ENCODE assay signal across 31 cellular contexts in genomic region chr9:132728497-132728896, GRCh38.
"Had no signal": no experiment of that assay in that cellular context is flagged by ENCODE, and none has a peak within 500 bp of the region (broad histone marks: within the 10 kb centered on the region; RNA-seq: fewer than 3 reads in every experiment).

No MANE protein-coding gene starts in this region.

- H3K36me3 Mint-ChIP-seq: activated CD4-positive, alpha-beta memory T cell treated with anti-CD3 and anti-CD28 coated beads for 36 hours; activated CD8-positive, alpha-beta memory T cell treated with anti-CD3 and anti-CD28 coated beads, Interleukin-2, amount 10 ng/mL, durations not matched to agents 7 days and 5 days; activated naive CD4-positive, alpha-beta T cell treated with anti-CD3 and anti-CD28 coated beads, Interleukin-2, amount 50 U/mL, for 24 hours; activated naive CD8-positive, alpha-beta T cell treated with anti-CD3 and anti-CD28 coated beads for 36 hours had no signal

- FAIRE-seq: colon had no signal

- ATAC-seq: activated CD4-positive, alpha-beta T cell treated with anti-CD3 and anti-CD28 coated beads for 36 hours; activated CD8-positive, alpha-beta memory T cell treated with anti-CD3 and anti-CD28 coated beads, Interleukin-2, amount 10 ng/mL, durations not matched to agents 7 days and 5 days; activated CD8-positive, alpha-beta T cell treated with anti-CD3 and anti-CD28 coated beads, Interleukin-2, amount 10 ng/mL, durations not matched to agents 7 days and 5 days; activated naive CD8-positive, alpha-beta T cell treated with anti-CD3 and anti-CD28 coated beads, Interleukin-2, amount 50 U/mL, for 24 hours; body of pancreas; effector memory CD8-positive, alpha-beta T cell had no signal

- H3K4me3 Mint-ChIP-seq: activated CD4-positive, alpha-beta memory T cell treated with anti-CD3 and anti-CD28 coated beads for 36 hours; activated CD4-positive, alpha-beta T cell treated with anti-CD3 and anti-CD28 coated beads for 36 hours; activated CD4-positive, alpha-beta T cell treated with anti-CD3 and anti-CD28 coated beads, Interleukin-2, amount 10 ng/mL, durations not matched to agents 24 days and 14 days; activated CD8-positive, alpha-beta memory T cell treated with anti-CD3 and anti-CD28 coated beads, Interleukin-2, amount 10 ng/mL, durations not matched to agents 7 days and 5 days; activated CD8-positive, alpha-beta T cell treated with anti-CD3 and anti-CD28 coated beads, Interleukin-2, amount 10 ng/mL, durations not matched to agents 7 days and 5 days; activated naive CD4-positive, alpha-beta T cell treated with anti-CD3 and anti-CD28 coated beads for 36 hours; activated naive CD4-positive, alpha-beta T cell treated with anti-CD3 and anti-CD28 coated beads, Interleukin-2, amount 50 U/mL, for 24 hours; activated naive CD8-positive, alpha-beta T cell treated with anti-CD3 and anti-CD28 coated beads for 36 hours; activated naive CD8-positive, alpha-beta T cell treated with anti-CD3 and anti-CD28 coated beads, Interleukin-2, amount 50 U/mL, for 24 hours; activated T-helper 1 cell treated with anti-CD3 and anti-CD28 coated beads, Interleukin-12 subunit alpha, Interleukin-12 subunit beta, Interleukin-2, Interleukin-4 antibody, amounts not matched to agents 30 ng/mL and 10 ng/mL and 1 ng/mL, durations not matched to agents 14 hours and 24 hours and 36 hours; effector memory CD8-positive, alpha-beta T cell; T-helper 1 cell treated with Interleukin-12 subunit alpha and Interleukin-12 subunit beta and Interleukin-4 antibody, amounts not matched to agents 30 μg/mL and 1 μg/mL, for 36 hours; T-helper 2 cell treated with Interferon-gamma antibody and Interleukin-4, amounts not matched to agents 5 μg/mL and 100 μg/mL, for 36 hours had no signal

- H3K4me1 ChIP-seq: adrenal gland, body of pancreas, gastroesophageal sphincter had no signal

- H3K9me3 ChIP-seq: adrenal gland, body of pancreas, esophagus squamous epithelium, gastroesophageal sphincter had no signal

- DNase-seq: activated CD4-positive, alpha-beta memory T cell treated with anti-CD3 and anti-CD28 coated beads for 36 hours; activated CD4-positive, alpha-beta T cell treated with anti-CD3 and anti-CD28 coated beads for 36 hours; activated CD4-positive, alpha-beta T cell treated with anti-CD3 and anti-CD28 coated beads, Interleukin-2, amount 10 ng/mL, durations not matched to agents 24 days and 14 days; activated CD4-positive, CD25-positive, alpha-beta regulatory T cell; activated CD4-positive, CD25-positive, alpha-beta regulatory T cell treated with anti-CD3 and anti-CD28 coated beads, Interleukin-2, amount 50 U/mL, for 72 hours; activated CD8-positive, alpha-beta memory T cell treated with anti-CD3 and anti-CD28 coated beads, Interleukin-2, amount 10 ng/mL, durations not matched to agents 7 days and 5 days; activated CD8-positive, alpha-beta memory T cell treated with anti-CD3 and anti-CD28 coated beads, Interleukin-2, amount 50 U/mL, for 4 hours; activated CD8-positive, alpha-beta T cell treated with anti-CD3 and anti-CD28 coated beads, Interleukin-2, amount 10 ng/mL, durations not matched to agents 7 days and 5 days; activated effector memory CD4-positive, alpha-beta T cell treated with anti-CD3 and anti-CD28 coated beads, Interleukin-2, amount 50 U/mL, for 16 hours; activated naive CD4-positive, alpha-beta T cell treated with anti-CD3 and anti-CD28 coated beads for 36 hours; activated naive CD8-positive, alpha-beta T cell treated with anti-CD3 and anti-CD28 coated beads for 36 hours; activated naive CD8-positive, alpha-beta T cell treated with anti-CD3 and anti-CD28 coated beads, Interleukin-2, amount 50 U/mL, for 24 hours; activated T-cell treated with anti-CD3 and anti-CD28 coated beads, Interleukin-2, amount 50 U/mL, for 1 hour; activated T-cell treated with anti-CD3 and anti-CD28 coated beads, Interleukin-2, amount 50 U/mL, for 48 hours; adrenal gland; aorta; cortex of kidney; dermis blood vessel endothelial cell; effector CD4-positive, alpha-beta T cell; effector memory CD8-positive, alpha-beta T cell; esophagus squamous epithelium; foreskin melanocyte; T1000 had no signal

- H3K36me3 ChIP-seq: adrenal gland, esophagus squamous epithelium, gastroesophageal sphincter had no signal

- H3K27ac Mint-ChIP-seq: activated CD4-positive, alpha-beta memory T cell treated with anti-CD3 and anti-CD28 coated beads for 36 hours; activated CD4-positive, alpha-beta T cell treated with anti-CD3 and anti-CD28 coated beads for 36 hours; activated CD4-positive, alpha-beta T cell treated with anti-CD3 and anti-CD28 coated beads, Interleukin-2, amount 10 ng/mL, durations not matched to agents 24 days and 14 days; activated CD8-positive, alpha-beta memory T cell treated with anti-CD3 and anti-CD28 coated beads, Interleukin-2, amount 10 ng/mL, durations not matched to agents 7 days and 5 days; activated CD8-positive, alpha-beta T cell treated with anti-CD3 and anti-CD28 coated beads, Interleukin-2, amount 10 ng/mL, durations not matched to agents 7 days and 5 days; activated naive CD4-positive, alpha-beta T cell treated with anti-CD3 and anti-CD28 coated beads for 36 hours; activated naive CD4-positive, alpha-beta T cell treated with anti-CD3 and anti-CD28 coated beads, Interleukin-2, amount 50 U/mL, for 24 hours; activated naive CD8-positive, alpha-beta T cell treated with anti-CD3 and anti-CD28 coated beads for 36 hours; activated naive CD8-positive, alpha-beta T cell treated with anti-CD3 and anti-CD28 coated beads, Interleukin-2, amount 50 U/mL, for 24 hours; activated T-helper 1 cell treated with anti-CD3 and anti-CD28 coated beads, Interleukin-12 subunit alpha, Interleukin-12 subunit beta, Interleukin-2, Interleukin-4 antibody, amounts not matched to agents 30 ng/mL and 10 ng/mL and 1 ng/mL, durations not matched to agents 14 hours and 24 hours and 36 hours; activated T-helper 2 cell treated with anti-CD3 and anti-CD28 coated beads, Interferon-gamma antibody, Interleukin-2, Interleukin-4, amounts not matched to agents 10 μg/mL and 5 μg/mL and 100 μg/mL, durations not matched to agents 14 hours and 24 hours and 36 hours; effector memory CD8-positive, alpha-beta T cell; T-helper 1 cell treated with Interleukin-12 subunit alpha and Interleukin-12 subunit beta and Interleukin-4 antibody, amounts not matched to agents 30 μg/mL and 1 μg/mL, for 36 hours; T-helper 2 cell treated with Interferon-gamma antibody and Interleukin-4, amounts not matched to agents 5 μg/mL and 100 μg/mL, for 36 hours had no signal

- H3K27ac ChIP-seq: adrenal gland, body of pancreas, gastroesophageal sphincter had no signal

- H3K27me3 ChIP-seq: adrenal gland, body of pancreas had no signal

- H3K4me3 ChIP-seq: adrenal gland, body of pancreas, esophagus squamous epithelium, gastroesophageal sphincter had no signal

- H3K4me1 Mint-ChIP-seq: activated CD4-positive, alpha-beta T cell treated with anti-CD3 and anti-CD28 coated beads for 36 hours; activated CD4-positive, alpha-beta T cell treated with anti-CD3 and anti-CD28 coated beads, Interleukin-2, amount 10 ng/mL, durations not matched to agents 24 days and 14 days; activated CD8-positive, alpha-beta memory T cell treated with anti-CD3 and anti-CD28 coated beads, Interleukin-2, amount 10 ng/mL, durations not matched to agents 7 days and 5 days; activated naive CD4-positive, alpha-beta T cell treated with anti-CD3 and anti-CD28 coated beads, Interleukin-2, amount 50 U/mL, for 24 hours; activated naive CD8-positive, alpha-beta T cell treated with anti-CD3 and anti-CD28 coated beads for 36 hours; activated naive CD8-positive, alpha-beta T cell treated with anti-CD3 and anti-CD28 coated beads, Interleukin-2, amount 50 U/mL, for 24 hours had no signal
